In the genomic region with DNA sequence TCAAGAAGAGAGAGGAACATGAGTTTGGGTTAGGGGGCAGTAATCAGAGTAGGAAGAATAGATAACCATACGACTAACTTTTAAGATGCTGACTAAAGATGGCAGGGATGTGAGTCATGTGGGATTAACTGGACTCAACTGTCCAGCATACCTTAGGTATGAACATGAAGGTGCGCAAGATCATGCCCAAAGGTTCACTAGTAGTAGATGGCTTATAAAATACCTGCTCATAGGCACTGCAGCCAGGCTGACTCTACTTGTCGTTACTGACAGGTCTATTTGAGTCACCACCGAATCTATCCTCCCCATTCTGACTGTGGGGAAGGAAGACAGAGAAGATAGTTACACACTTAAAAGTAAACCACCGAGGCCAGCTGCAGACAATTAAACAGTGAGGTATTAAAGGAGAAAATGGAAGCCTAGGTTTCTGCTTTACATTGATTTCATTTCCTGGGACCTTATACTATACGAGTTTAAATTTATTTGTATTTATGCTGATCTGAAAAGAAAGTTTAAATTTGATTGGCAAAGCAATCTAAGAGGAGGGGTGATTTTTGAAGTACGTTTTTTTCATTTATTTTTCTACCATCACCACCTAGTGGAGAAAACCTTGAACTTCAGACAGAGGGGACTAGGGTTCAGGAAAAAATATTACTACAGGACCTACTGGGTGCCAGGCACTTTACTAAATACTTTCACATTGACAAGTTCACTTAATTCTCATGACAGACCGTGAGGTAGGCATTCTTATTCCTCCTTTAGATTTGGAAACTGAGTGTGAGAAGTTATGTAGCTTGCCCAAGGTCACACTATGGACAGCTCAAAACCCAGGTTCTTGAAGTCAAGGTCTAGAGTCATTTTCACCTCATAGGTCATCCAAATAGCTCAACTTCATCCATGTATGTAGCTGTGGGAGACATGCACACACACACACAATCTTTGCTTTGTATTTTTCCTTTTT, we compare ENCODE assay signal across 8 cellular contexts. TPM values are rescaled to one million over a fixed set of nuclear protein-coding genes. Genes with fewer than 3 reads are reported as not detected.
DNase-seq lines count a peak whose midpoint lies in the region; TF ChIP-seq lines count a peak whose summit lies in the region.

No MANE protein-coding gene starts in this region.

- H3F3A ChIP-seq in SU-DHL-6 (ENCODE audit: insufficient read depth) (0 out of 2 replicates have a peak, but pooled peaks cover 5% of the 10 kb centered on the region), GM23248 (ENCODE audit: insufficient read depth) (peaks cover 10% of the 10 kb centered on the region)

- H3K4me1 ChIP-seq in testis = no peaks in the 10 kb centered on the region
- peaks cover 3% of the 10 kb centered on the region; the same call in 1 of the 2 replicates for H3K4me1 ChIP-seq in GM23248 (ENCODE audit: insufficient read depth)
- H3K4me1 ChIP-seq in sigmoid colon = peaks cover 0 to 15% (median 10%) of the 10 kb centered on the region in 4 donors

- H4K20me1 ChIP-seq in SU-DHL-6 (ENCODE audit: low read depth, low read length) (no peaks in the 10 kb centered on the region), GM23248 (ENCODE audit: insufficient read depth) (no peaks in the 10 kb centered on the region)

- peak overlapping the region; percentile 27 for H3K27ac Mint-ChIP-seq in activated naive CD4-positive, alpha-beta T cell treated with anti-CD3 and anti-CD28 coated beads for 36 hours

- H2AFZ ChIP-seq in SU-DHL-6 (ENCODE audit: low read depth, low read length, severe bottlenecking) = no peak overlapping the region
- no peak overlapping the region for H2AFZ ChIP-seq in GM23248

- peak; percentile 62 for DNase-seq in activated naive CD4-positive, alpha-beta T cell treated with anti-CD3 and anti-CD28 coated beads for 36 hours
- no peak for DNase-seq in activated naive CD4-positive, alpha-beta T cell treated with Interleukin-2 at 50 U/mL for 16 hours
- DNase-seq in erythroblast (lab: John Stamatoyannopoulos, UW) (peak; percentile 27 to 48), testis (no peak), GM23248 (no peak), sigmoid colon (no peak), medulla oblongata (ENCODE audit: extremely low spot score) (no peak)

- H3K4me2 ChIP-seq in SU-DHL-6 (ENCODE audit: low read depth, low read length, poor library complexity, severe bottlenecking) = no peak overlapping the region
- H3K4me2 ChIP-seq in GM23248 (ENCODE audit: unreplicated experiment) = no peak overlapping the region

- CTCF ChIA-PET in activated naive CD4-positive, alpha-beta T cell treated with anti-CD3 and anti-CD28 coated beads for 36 hours (lab: Charles Lee) = interaction anchor here (0.6 to 7.9 kb wide), 6 partner anchors 12 to 548 kb away, joined by 3 to 72 read pairs (median 4); a partner anchor contains a TSS

- TF ChIP-seq CTCF in SU-DHL-6 (IDR thresholded peaks at IDR 0.05; ENCODE audit: insufficient read depth, low read length, poor library complexity, severe bottlenecking) (peak; percentile 80), testis (IDR thresholded peaks at IDR 0.05) (peak in 2 of 3 experiments; percentile 38 to 42), sigmoid colon (IDR thresholded peaks at IDR 0.05) (no peak)

- no peak overlapping the region for H3K4me3 ChIP-seq in SU-DHL-6 (ENCODE audit: insufficient read depth, low read length, poor library complexity, severe bottlenecking)
- H3K4me3 ChIP-seq in testis = no peak overlapping the region
- H3K4me3 ChIP-seq in GM23248 = no peak overlapping the region
- no peak overlapping the region for H3K4me3 ChIP-seq in sigmoid colon

- no peaks in the 10 kb centered on the region for H3K36me3 Mint-ChIP-seq in activated naive CD4-positive, alpha-beta T cell treated with anti-CD3 and anti-CD28 coated beads for 36 hours (ENCODE audit: low read depth)

- H3K9me3 ChIP-seq in SU-DHL-6 (ENCODE audit: insufficient read depth, low read length) = no peaks in the 10 kb centered on the region
- H3K9me3 ChIP-seq in testis = no peaks in the 10 kb centered on the region
- no peaks in the 10 kb centered on the region for H3K9me3 ChIP-seq in GM23248 (ENCODE audit: low read depth)
- no peaks in the 10 kb centered on the region for H3K9me3 ChIP-seq in sigmoid colon

- H3K27ac ChIP-seq in SU-DHL-6 (ENCODE audit: low read depth, low read length) = no peak overlapping the region
- H3K27ac ChIP-seq in testis = no peak overlapping the region
- no peak overlapping the region for H3K27ac ChIP-seq in GM23248
- H3K27ac ChIP-seq in sigmoid colon = no peak overlapping the region

- no peaks in the 10 kb centered on the region for H3K9me3 Mint-ChIP-seq in activated naive CD4-positive, alpha-beta T cell treated with anti-CD3 and anti-CD28 coated beads for 36 hours

- H3K79me2 ChIP-seq in SU-DHL-6 (ENCODE audit: insufficient read depth, low read length) = peaks cover 5% of the 10 kb centered on the region
- H3K79me2 ChIP-seq in GM23248 (ENCODE audit: insufficient read depth) = peaks cover 4% of the 10 kb centered on the region

- no peak overlapping the region for H3K9ac ChIP-seq in SU-DHL-6 (ENCODE audit: low read length)
- H3K9ac ChIP-seq in GM23248 = no peak overlapping the region

- H3K36me3 ChIP-seq in SU-DHL-6 (ENCODE audit: low read length) (no peaks in the 10 kb centered on the region), testis (ENCODE audit: low read depth, missing control alignments) (no peaks in the 10 kb centered on the region), GM23248 (ENCODE audit: low read depth) (no peaks in the 10 kb centered on the region), sigmoid colon (no peaks in the 10 kb centered on the region)

- intact Hi-C loops in activated naive CD4-positive, alpha-beta T cell treated with anti-CD3 and anti-CD28 coated beads for 36 hours (cut with micrococcal nuclease) = loop anchor here (1.0 to 10.0 kb wide), 4 partner anchors 23 to 1374 kb away; a partner anchor contains a TSS
- intact Hi-C loops in testis (cut with DNase I; ENCODE audit: low total_unique reads) = no loop called here
- intact Hi-C loops in sigmoid colon (cut with DNase I) = loop anchor here (10.0 kb wide), 1 partner anchor 1264 kb away; a partner anchor contains a TSS

- no peaks in the 10 kb centered on the region for H3K27me3 ChIP-seq in SU-DHL-6 (ENCODE audit: low read length)
- no peaks in the 10 kb centered on the region for H3K27me3 ChIP-seq in testis
- H3K27me3 ChIP-seq in GM23248 (replicated peaks; ENCODE audit: insufficient read depth) = no peaks in the 10 kb centered on the region
- H3K27me3 ChIP-seq in sigmoid colon = no peaks in the 10 kb centered on the region

- in situ Hi-C loops in GM23248 (cut with MboI) = no loop called here

- TF ChIP-seq POLR2A in erythroblast (IDR thresholded peaks at IDR 0.05; ENCODE audit: low read length) (no peak), testis (IDR thresholded peaks at IDR 0.05) (no peak), sigmoid colon (IDR thresholded peaks at IDR 0.05) (no peak)

- H3K27me3 Mint-ChIP-seq in activated naive CD4-positive, alpha-beta T cell treated with anti-CD3 and anti-CD28 coated beads for 36 hours (ENCODE audit: low read depth) = peaks cover 5% of the 10 kb centered on the region

- WGBS in testis, 2 donors = 61 to 73% methylated on average over 8 of the region's 8 CpGs
- WGBS in GM23248 (ENCODE audit: low coverage in 1 of 2, low lambda C conversion rate in 2 of 2, missing lambda C conversion rate in 2 of 2), 2 experiments = 87 to 93% methylated on average over 8 of the region's 8 CpGs
- 79 to 84% methylated on average over 8 of the region's 8 CpGs for WGBS in sigmoid colon, 2 donors

- H3K9me2 ChIP-seq in SU-DHL-6 (replicated peaks; ENCODE audit: insufficient read depth, low read length) (no peaks in the 10 kb centered on the region), GM23248 (ENCODE audit: insufficient read depth) (no peaks in the 10 kb centered on the region)

- H3K4me1 Mint-ChIP-seq in activated naive CD4-positive, alpha-beta T cell treated with anti-CD3 and anti-CD28 coated beads for 36 hours (ENCODE audit: low read depth) = peaks cover 20% of the 10 kb centered on the region

- no peak for TF ChIP-seq EP300 in sigmoid colon (IDR thresholded peaks at IDR 0.05)

- H3K4me3 Mint-ChIP-seq in activated naive CD4-positive, alpha-beta T cell treated with anti-CD3 and anti-CD28 coated beads for 36 hours = peak overlapping the region; percentile 63

RNA-seq across cellular contexts. Expression of a gene that starts 4.0 kb away (rescaled TPM):
- total RNA-seq in activated naive CD4-positive, alpha-beta T cell treated with anti-CD3 and anti-CD28 coated beads for 36 hours = 10 to 100 TPM; 19.2 to 21.7 TPM
- total RNA-seq in testis (100 to 1,000 TPM in 1 of 2 donors, 10 to 100 TPM in 1; 95.8 to 102 TPM), sigmoid colon (10 to 100 TPM; 41.0 to 56.6 (median 47.9) TPM)
- polyA plus RNA-seq in testis (ENCODE audit: insufficient read depth, low read depth, low replicate concordance) (57.7 TPM), GM23248 (2016; fragmentation: Nextera tagmentation; extraction: Ambion mirVana) (16.8 and 17.0 TPM in 2 replicates), sigmoid colon (10 to 100 TPM; 42.0 to 49.5 (median 47.3) TPM)
- total RNA-seq in GM23248 (2014; rRNA removed; shearing (Covaris generic)) = 63.1 and 64.9 TPM in 2 replicates

RNA-seq across cellular contexts. Expression of a gene that starts 10.4 kb away (rescaled TPM):
- total RNA-seq in activated naive CD4-positive, alpha-beta T cell treated with anti-CD3 and anti-CD28 coated beads for 36 hours = under 1 TPM in 1 of 2 experiments, not detected in 1; 0.07 TPM
- total RNA-seq in testis = 1 to 10 TPM in 1 of 2 donors, under 1 TPM in 1; 0.71 to 1.5 TPM
- 0.62 TPM for polyA plus RNA-seq in testis (ENCODE audit: insufficient read depth, low read depth, low replicate concordance)
- 0.43 and 0.51 TPM in 2 replicates for total RNA-seq in GM23248 (2014; rRNA removed; shearing (Covaris generic))
- 0.20 and 0.24 TPM in 2 replicates for polyA plus RNA-seq in GM23248 (2016; fragmentation: Nextera tagmentation; extraction: Ambion mirVana)
- 1 to 10 TPM in 1 of 4 donors, under 1 TPM in 3; 0.28 to 1.1 (median 0.34) TPM for total RNA-seq in sigmoid colon
- under 1 TPM in 2 of 3 donors, not detected in 1; under 0.01 to 0.31 TPM for polyA plus RNA-seq in sigmoid colon

Comparison
In these comparisons a context has a peak if more than half of its experiments do, and no peak if none do; other contexts are left out.
1. DNase-seq: peak in activated naive CD4-positive, alpha-beta T cell treated with anti-CD3 and anti-CD28 coated beads for 36 hours (single experiment) and erythroblast (2 of 2); none in activated naive CD4-positive, alpha-beta T cell treated with Interleukin-2 at 50 U/mL for 16 hours (single experiment), testis (single experiment), GM23248 (single experiment), sigmoid colon (single experiment) and medulla oblongata (single experiment).
2. CTCF ChIP-seq: peak in SU-DHL-6 (single experiment) and testis (2 of 3); none in sigmoid colon (0 of 4).